ENCODE assay signal across 28 cellular contexts in the genomic region with DNA sequence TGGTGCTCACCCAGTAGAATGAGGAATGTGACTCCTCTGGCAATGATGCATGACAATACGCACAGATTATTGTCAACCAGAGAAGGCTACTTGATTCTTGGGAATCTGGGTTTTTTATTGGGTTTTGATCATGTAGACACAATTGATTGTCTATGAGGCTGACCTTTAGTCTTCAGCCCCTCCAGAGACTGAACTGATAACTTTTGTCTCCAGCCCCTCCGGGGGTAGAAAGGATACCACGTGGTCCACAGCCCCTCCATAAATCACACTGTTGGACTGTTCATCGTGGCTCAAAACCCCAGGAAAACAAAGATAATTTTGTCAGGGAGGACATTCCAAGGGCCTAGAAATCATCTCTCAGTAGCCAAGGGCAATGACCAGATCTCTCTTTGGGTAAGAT. TPM values are rescaled to one million over a fixed set of nuclear protein-coding genes. Genes with fewer than 3 reads are reported as not detected.
"Had no signal": no experiment of that assay in that cellular context is flagged by ENCODE, and none has a peak within 500 bp of the region (broad histone marks: within the 10 kb centered on the region; RNA-seq: fewer than 3 reads in every experiment).

No MANE protein-coding gene starts in this region.

- H3K9me3 ChIP-seq: left ventricle myocardium inferior, mucosa of descending colon, ovary, stomach, testis, thyroid gland, transverse colon, upper lobe of right lung had no signal

- H3K27ac ChIP-seq: left ventricle myocardium inferior, ovary, skin epidermis, stomach, testis, thyroid gland, transverse colon, upper lobe of right lung had no signal

- H3K36me3 ChIP-seq: left ventricle myocardium inferior, ovary, stomach, thyroid gland, transverse colon, upper lobe of right lung had no signal

- H3K4me3 ChIP-seq: left ventricle myocardium inferior, lung, mucosa of descending colon, ovary, skin epidermis, stomach, testis, thyroid gland, transverse colon, upper lobe of right lung had no signal

- H3K4me1 ChIP-seq: left ventricle myocardium inferior, testis had no signal

- ATAC-seq: left colon; mucosa of descending colon; naive thymus-derived CD4-positive, alpha-beta T cell; natural killer cell treated with Interleukin-12 subunit alpha and Interleukin-12 subunit beta and Interleukin-15 and Interleukin-18, amount 100 ng/mL, for 72 hours; right cardiac atrium; sciatic nerve; stimulated activated naive B cell treated with anti-CD40 and anti-IgM and Interleukin-4, amounts not matched to agents 10 μg/mL and 1 μg/mL and 100 μg/mL, for 72 hours; stimulated activated naive CD8-positive, alpha-beta T cell treated with anti-CD3 and anti-CD28 coated beads, Interleukin-15, Interleukin-2, amounts not matched to agents 100 U/mL and 50 U/mL, for 24 hours; upper lobe of right lung had no signal

- H3K27me3 ChIP-seq: ovary, stomach, testis, thyroid gland, transverse colon, upper lobe of right lung had no signal

- DNase-seq: hypothalamus; immature natural killer cell; islet precursor cell; left colon; left ventricle myocardium inferior; midbrain; mucosa of descending colon; naive thymus-derived CD4-positive, alpha-beta T cell; ovary; retina; right cardiac atrium; stimulated activated CD4-positive, alpha-beta T cell treated with anti-CD3 and anti-CD28 coated beads, Interleukin-12 subunit alpha, Interleukin-12 subunit beta, amount 100 ng/mL, for 4 hours; stimulated activated CD4-positive, alpha-beta T cell treated with anti-CD3 and anti-CD28 coated beads, Interleukin-15, amount 100 ng/mL, for 24 hours; stimulated activated CD4-positive, alpha-beta T cell treated with anti-CD3 and anti-CD28 coated beads, Interleukin-2, amount 100 ng/mL, for 24 hours; stimulated activated CD4-positive, alpha-beta T cell treated with anti-CD3 and anti-CD28 coated beads, Interleukin-4, amount 100 ng/mL, for 1 hour; stimulated activated naive B cell treated with anti-CD40 and anti-IgM and Interleukin-4, amounts not matched to agents 10 μg/mL and 1 μg/mL and 100 μg/mL, for 72 hours; stimulated activated naive CD8-positive, alpha-beta T cell treated with anti-CD3 and anti-CD28 coated beads, Interleukin-15, Interleukin-2, amounts not matched to agents 100 U/mL and 50 U/mL, for 24 hours; stomach; testis; thyroid gland; transverse colon; upper lobe of right lung had no signal

RNA-seq across cellular contexts. Expression of gene ADGRF5, which starts 57.5 kb away (rescaled TPM):
- total RNA-seq: naive thymus-derived CD4-positive, alpha-beta T cell; natural killer cell treated with Interleukin-12 subunit alpha and Interleukin-12 subunit beta and Interleukin-15 and Interleukin-18, amount 100 ng/mL, for 72 hours; progenitor cell of endocrine pancreas had no signal
- polyA plus RNA-seq: immature natural killer cell; naive thymus-derived CD4-positive, alpha-beta T cell; neural cell had no signal
